Comparison of ENCODE assay signal across 11 cellular contexts in the genomic region with DNA sequence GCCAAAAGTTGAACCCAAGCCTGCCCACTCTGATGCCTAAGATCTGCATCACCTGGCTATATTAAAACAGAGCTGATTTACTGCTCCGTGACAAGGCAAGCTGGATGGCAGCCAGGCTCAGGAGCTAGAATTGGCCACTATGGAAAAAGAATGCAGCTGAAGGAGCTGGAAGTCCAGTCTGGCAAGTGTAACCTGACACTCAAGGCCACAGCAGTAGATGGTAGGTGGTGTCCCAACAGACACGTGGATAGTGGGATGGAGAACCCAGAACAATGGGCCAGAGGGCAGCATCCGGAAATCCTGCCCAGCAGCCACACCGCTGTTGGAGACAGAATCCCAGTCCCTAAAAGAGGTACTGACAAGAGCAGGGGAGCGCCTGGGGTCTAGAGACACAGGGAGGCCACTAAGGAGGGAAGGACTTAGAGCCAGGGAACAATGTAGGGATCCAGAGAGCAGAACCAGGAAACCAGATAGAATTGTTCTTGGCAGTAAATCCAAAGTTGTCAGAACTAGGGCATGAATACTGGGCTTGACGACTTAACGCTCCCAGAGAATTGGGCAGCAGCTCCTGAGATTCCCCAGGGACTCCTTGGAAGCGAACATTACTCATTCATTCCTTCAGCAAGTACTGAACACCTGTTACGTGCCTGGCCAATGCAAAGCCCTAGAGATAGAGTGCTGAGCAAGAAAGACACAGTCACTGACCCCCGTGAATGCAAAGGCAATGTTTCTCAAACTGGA.
DNase-seq lines count a peak whose midpoint lies in the region; ATAC-seq and TF ChIP-seq lines count a peak whose summit lies in the region.
"Had no signal": no experiment of that assay in that cellular context is flagged by ENCODE, and none has a peak within 500 bp of the region (broad histone marks: within the 10 kb centered on the region; RNA-seq: fewer than 3 reads in every experiment).

No MANE protein-coding gene starts in this region.

- no peaks in the 10 kb centered on the region for H3K36me3 ChIP-seq in testis (ENCODE audit: low read depth, missing control alignments)
- no peaks in the 10 kb centered on the region for H3K36me3 ChIP-seq in osteoblast (ENCODE audit: insufficient read depth, low read length)

- H4K20me1 ChIP-seq in osteoblast (ENCODE audit: insufficient read depth, low read length), result no peaks in the 10 kb centered on the region

- WGBS in testis, 2 donors, result 48 to 58% methylated on average over 10 of the region's 10 CpGs

- no peak for TF ChIP-seq POLR2A in testis (IDR thresholded peaks at IDR 0.05)

- DNase-seq in NCI-H748 (lab: John Stamatoyannopoulos, UW; ENCODE audit: unreplicated experiment) (peak; percentile 64), NCI-H748 treated with DMSO at 0.1 percent for 48 hours (lab: John Stamatoyannopoulos, UW) (no peak), glomerular endothelial cell (ENCODE audit: extremely low read depth, low read depth, low spot score) (peak; percentile 45), testis (peak; percentile 30), osteoblast (ENCODE audit: insufficient read length, low spot score, missing footprints) (no peak)
- no peak for DNase-seq in activated T-cell treated with anti-CD3 and anti-CD28 coated beads, Interleukin-2, amount 50 U/mL, for 1 hour
- DNase-seq: erythroblast; MM.1S; stimulated activated naive B cell treated with anti-CD40 and anti-IgM and Interleukin-4, amounts not matched to agents 10 μg/mL and 1 μg/mL and 100 μg/mL, for 72 hours had no signal

- no peak overlapping the region for H3K4me2 ChIP-seq in osteoblast (ENCODE audit: insufficient read depth, low read length)

- H3K27ac ChIP-seq in VCaP (peak overlapping the region; percentile 85), testis (no peak overlapping the region), osteoblast (ENCODE audit: low read depth, low read length) (no peak overlapping the region)

- no peak for ATAC-seq in activated CD4-positive, CD25-positive, alpha-beta regulatory T cell treated with anti-CD3 and anti-CD28 coated beads, Interleukin-2, amount 50 U/mL, for 24 hours

- H3K4me1 ChIP-seq in testis (peaks cover 12% of the 10 kb centered on the region), osteoblast (ENCODE audit: insufficient read depth, low read length) (no peaks in the 10 kb centered on the region)

- no peak for TF ChIP-seq CTCF in VCaP (conservative IDR thresholded peaks at IDR 0.05)
- no peak for TF ChIP-seq CTCF in testis (IDR thresholded peaks at IDR 0.05)
- no peak for TF ChIP-seq CTCF in osteoblast (IDR thresholded peaks at IDR 0.05; ENCODE audit: extremely low read depth, low read depth, low read length)

- H3K27me3 ChIP-seq in testis (no peaks in the 10 kb centered on the region), osteoblast (ENCODE audit: insufficient read depth, low read length) (no peaks in the 10 kb centered on the region)

- intact Hi-C loops in testis (cut with DNase I; ENCODE audit: low total_unique reads), result no loop called here

- H3K4me3 ChIP-seq in testis (no peak overlapping the region), osteoblast (ENCODE audit: insufficient read depth, low read length) (no peak overlapping the region)

- H3K79me2 ChIP-seq in osteoblast (ENCODE audit: insufficient read depth, low read length), result no peaks in the 10 kb centered on the region

- no peak overlapping the region for H2AFZ ChIP-seq in osteoblast (ENCODE audit: low read length)

- H3K9me3 ChIP-seq in testis, result no peaks in the 10 kb centered on the region
- no peaks in the 10 kb centered on the region for H3K9me3 ChIP-seq in osteoblast (ENCODE audit: low read depth, low read length)

Comparison
In these comparisons a context has a peak if more than half of its experiments do, and no peak if none do; other contexts are left out.
1. DNase-seq: peak in NCI-H748 (single experiment), glomerular endothelial cell (single experiment) and testis (single experiment); none in NCI-H748 treated with DMSO at 0.1 percent for 48 hours (single experiment), activated T-cell treated with anti-CD3 and anti-CD28 coated beads, Interleukin-2, amount 50 U/mL, for 1 hour (single experiment) and osteoblast (single experiment).